28 cellular contexts compared by ENCODE assay signal in the genomic region with DNA sequence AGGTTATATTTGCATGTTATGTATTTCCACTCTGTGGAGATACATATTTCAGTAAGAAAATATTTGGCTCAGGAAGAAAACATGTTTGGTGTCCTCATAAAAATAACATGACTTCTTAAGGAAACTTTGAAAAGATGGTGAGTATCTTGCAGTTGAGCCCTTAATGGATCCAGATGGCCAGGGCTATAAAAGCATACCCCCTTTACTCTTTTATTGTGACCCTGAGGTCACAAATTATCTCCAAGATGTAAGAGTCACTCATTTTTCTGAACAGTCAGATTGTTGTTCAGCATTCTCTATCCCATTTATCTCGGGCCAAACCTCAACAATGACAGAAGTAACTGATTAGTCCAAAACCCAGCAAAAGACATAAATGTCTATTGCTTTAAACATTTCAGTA.
"Had no signal": no experiment of that assay in that cellular context is flagged by ENCODE, and none has a peak within 500 bp of the region (broad histone marks: within the 10 kb centered on the region; RNA-seq: fewer than 3 reads in every experiment).

No MANE protein-coding gene starts in this region.

- H3K4me3 ChIP-seq: adrenal gland, body of pancreas, SJCRH30 had no signal

- DNase-seq: activated CD4-positive, alpha-beta T cell treated with anti-CD3 and anti-CD28 coated beads for 48 hours; activated CD4-positive, alpha-beta T cell treated with anti-CD3 and anti-CD28 coated beads, Interleukin-2, amount 50 U/mL, for 4 hours; activated CD4-positive, CD25-positive, alpha-beta regulatory T cell treated with anti-CD3 and anti-CD28 coated beads, Interleukin-2, amount 50 U/mL, for 72 hours; activated CD8-positive, alpha-beta memory T cell treated with anti-CD3 and anti-CD28 coated beads, Interleukin-2, amount 50 U/mL, for 48 hours; activated CD8-positive, alpha-beta T cell treated with anti-CD3 and anti-CD28 coated beads, Interleukin-2, amount 10 ng/mL, durations not matched to agents 7 days and 5 days; activated naive CD4-positive, alpha-beta T cell treated with anti-CD3 and anti-CD28 coated beads, Interleukin-2, amount 50 U/mL, for 16 hours; activated naive CD8-positive, alpha-beta T cell treated with anti-CD3 and anti-CD28 coated beads, Interleukin-2, amount 10 ng/mL, durations not matched to agents 7 days and 5 days; activated T-cell treated with anti-CD3 and anti-CD28 coated beads, Interleukin-2, amount 50 U/mL, for 1 hour; adrenal gland; aorta; body of pancreas; central memory CD4-positive, alpha-beta T cell; Kasumi-1; KBM-7; NCI-H1048; NCI-H1417; NCI-H1930; NCI-H2171; NCI-H2227 treated with DMSO at 0.1 percent for 48 hours; NCI-H446 treated with DMSO at 0.1 percent for 48 hours; NCI-H526; NK-92 treated with Interleukin-12 subunit alpha and Interleukin-12 subunit beta, amount 100 ng/mL, for 24 hours; OCI-M1; Right ventricle myocardium superior; SJCRH30 had no signal

- H3K9me3 ChIP-seq: adrenal gland, body of pancreas, SJCRH30 had no signal

- H3K27ac ChIP-seq: adrenal gland, body of pancreas, RWPE1, SJCRH30 had no signal

- H3K4me1 ChIP-seq: body of pancreas, SJCRH30 had no signal

- H3K27me3 ChIP-seq: adrenal gland, body of pancreas, SJCRH30 had no signal

- H3K36me3 ChIP-seq: adrenal gland, SJCRH30 had no signal

- ATAC-seq: activated CD8-positive, alpha-beta T cell treated with anti-CD3 and anti-CD28 coated beads, Interleukin-2, amount 10 ng/mL, durations not matched to agents 7 days and 5 days; body of pancreas; Panc1; WTC11 had no signal
